1 cellular context compared by ENCODE assay signal in the genomic region with DNA sequence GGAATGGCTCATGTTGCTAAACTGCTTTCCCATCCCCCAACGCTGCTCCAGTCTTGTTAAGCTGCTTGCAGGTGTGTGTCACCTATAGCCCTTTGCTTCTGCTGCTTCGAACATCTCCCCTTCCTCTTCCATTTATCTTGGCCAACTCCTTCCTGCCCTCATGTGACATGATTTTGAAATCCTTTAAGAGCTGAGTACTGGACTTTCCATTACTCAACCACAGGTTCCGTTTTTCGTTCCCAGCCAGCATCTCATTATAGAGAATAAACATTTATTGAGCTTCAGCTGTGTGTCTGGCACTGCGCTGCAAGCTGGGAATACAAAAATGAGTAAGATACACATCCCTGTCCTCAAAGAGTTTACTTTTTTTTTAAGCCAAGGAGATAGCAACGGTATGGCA.
TF ChIP-seq lines count a peak whose summit lies in the region.

No MANE protein-coding gene starts in this region.

TF ChIP-seq in GM12878, 131 proteins besides CTCF, POLR2A, EP300 and RAD21 (continued from another document):
- TF ChIP-seq, protein P1, sequence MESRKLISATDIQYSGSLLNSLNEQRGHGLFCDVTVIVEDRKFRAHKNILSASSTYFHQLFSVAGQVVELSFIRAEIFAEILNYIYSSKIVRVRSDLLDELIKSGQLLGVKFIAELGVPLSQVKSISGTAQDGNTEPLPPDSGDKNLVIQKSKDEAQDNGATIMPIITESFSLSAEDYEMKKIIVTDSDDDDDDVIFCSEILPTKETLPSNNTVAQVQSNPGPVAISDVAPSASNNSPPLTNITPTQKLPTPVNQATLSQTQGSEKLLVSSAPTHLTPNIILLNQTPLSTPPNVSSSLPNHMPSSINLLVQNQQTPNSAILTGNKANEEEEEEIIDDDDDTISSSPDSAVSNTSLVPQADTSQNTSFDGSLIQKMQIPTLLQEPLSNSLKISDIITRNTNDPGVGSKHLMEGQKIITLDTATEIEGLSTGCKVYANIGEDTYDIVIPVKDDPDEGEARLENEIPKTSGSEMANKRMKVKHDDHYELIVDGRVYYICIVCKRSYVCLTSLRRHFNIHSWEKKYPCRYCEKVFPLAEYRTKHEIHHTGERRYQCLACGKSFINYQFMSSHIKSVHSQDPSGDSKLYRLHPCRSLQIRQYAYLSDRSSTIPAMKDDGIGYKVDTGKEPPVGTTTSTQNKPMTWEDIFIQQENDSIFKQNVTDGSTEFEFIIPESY (IDR thresholded peaks at IDR 0.05) = no peak
- TF ChIP-seq NRF1 (conservative IDR thresholded peaks at IDR 0.05; ENCODE audit: low read depth, low read length) = no peak
- TF ChIP-seq ZSCAN29 (IDR thresholded peaks at IDR 0.05) = no peak
- no peak for TF ChIP-seq ZNF622 (IDR thresholded peaks at IDR 0.05)
- no peak for TF ChIP-seq BMI1 (IDR thresholded peaks at IDR 0.05; ENCODE audit: borderline replicate concordance)
- no peak for TF ChIP-seq HCFC1 (IDR thresholded peaks at IDR 0.05; ENCODE audit: low read length)
- TF ChIP-seq EED (IDR thresholded peaks at IDR 0.05; ENCODE audit: low read depth) = no peak
- TF ChIP-seq, protein P2, sequence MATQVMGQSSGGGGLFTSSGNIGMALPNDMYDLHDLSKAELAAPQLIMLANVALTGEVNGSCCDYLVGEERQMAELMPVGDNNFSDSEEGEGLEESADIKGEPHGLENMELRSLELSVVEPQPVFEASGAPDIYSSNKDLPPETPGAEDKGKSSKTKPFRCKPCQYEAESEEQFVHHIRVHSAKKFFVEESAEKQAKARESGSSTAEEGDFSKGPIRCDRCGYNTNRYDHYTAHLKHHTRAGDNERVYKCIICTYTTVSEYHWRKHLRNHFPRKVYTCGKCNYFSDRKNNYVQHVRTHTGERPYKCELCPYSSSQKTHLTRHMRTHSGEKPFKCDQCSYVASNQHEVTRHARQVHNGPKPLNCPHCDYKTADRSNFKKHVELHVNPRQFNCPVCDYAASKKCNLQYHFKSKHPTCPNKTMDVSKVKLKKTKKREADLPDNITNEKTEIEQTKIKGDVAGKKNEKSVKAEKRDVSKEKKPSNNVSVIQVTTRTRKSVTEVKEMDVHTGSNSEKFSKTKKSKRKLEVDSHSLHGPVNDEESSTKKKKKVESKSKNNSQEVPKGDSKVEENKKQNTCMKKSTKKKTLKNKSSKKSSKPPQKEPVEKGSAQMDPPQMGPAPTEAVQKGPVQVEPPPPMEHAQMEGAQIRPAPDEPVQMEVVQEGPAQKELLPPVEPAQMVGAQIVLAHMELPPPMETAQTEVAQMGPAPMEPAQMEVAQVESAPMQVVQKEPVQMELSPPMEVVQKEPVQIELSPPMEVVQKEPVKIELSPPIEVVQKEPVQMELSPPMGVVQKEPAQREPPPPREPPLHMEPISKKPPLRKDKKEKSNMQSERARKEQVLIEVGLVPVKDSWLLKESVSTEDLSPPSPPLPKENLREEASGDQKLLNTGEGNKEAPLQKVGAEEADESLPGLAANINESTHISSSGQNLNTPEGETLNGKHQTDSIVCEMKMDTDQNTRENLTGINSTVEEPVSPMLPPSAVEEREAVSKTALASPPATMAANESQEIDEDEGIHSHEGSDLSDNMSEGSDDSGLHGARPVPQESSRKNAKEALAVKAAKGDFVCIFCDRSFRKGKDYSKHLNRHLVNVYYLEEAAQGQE (IDR thresholded peaks at IDR 0.05; ENCODE audit: low read depth, low read length) = no peak
TF ChIP-seq in GM12878: peak in this region for 0.
